Comparison of ENCODE assay signal across 12 cellular contexts in genomic region chr19:35138305-35138799, GRCh38. TPM values are rescaled to one million over a fixed set of nuclear protein-coding genes. Genes with fewer than 3 reads are reported as not detected.
A peak's percentile ranks its signal among the peaks of the same experiment; 100 is the strongest.
DNase-seq lines count a peak whose midpoint lies in the region; ATAC-seq and TF ChIP-seq lines count a peak whose summit lies in the region.
"Had no signal": no experiment of that assay in that cellular context is flagged by ENCODE, and none has a peak within 500 bp of the region (broad histone marks: within the 10 kb centered on the region; RNA-seq: fewer than 3 reads in every experiment).

No MANE protein-coding gene starts in this region.

- no peak for DNase-seq in dorsolateral prefrontal cortex
- DNase-seq in lower lobe of right lung = no peak
- DNase-seq in thoracic aorta (ENCODE audit: low spot score) = no peak
- no peak for DNase-seq in middle frontal gyrus (ENCODE audit: extremely low spot score, low spot score)
- DNase-seq in stimulated activated CD4-positive, alpha-beta T cell treated with anti-CD3 and anti-CD28 coated beads, Interleukin-12 subunit alpha, Interleukin-12 subunit beta, amount 100 ng/mL, for 4 hours = no peak
- no peak for DNase-seq in NCI-H1930 (lab: John Stamatoyannopoulos, UW)
- DNase-seq: activated T-cell treated with anti-CD3 and anti-CD28 coated beads, Interleukin-2, amount 50 U/mL, for 4 hours; CD8-positive, alpha-beta memory T cell; NCI-H1417 treated with DMSO at 0.1 percent for 48 hours; PC-9; trophoblast cell had no signal

- H3K36me3 ChIP-seq in lower lobe of right lung (no peaks in the 10 kb centered on the region), thoracic aorta (no peaks in the 10 kb centered on the region)

- peak overlapping the region in 57 of 59 donors; percentile 24 to 99 (median 87) for H3K27ac ChIP-seq in dorsolateral prefrontal cortex
- peak overlapping the region; percentile 82 for H3K27ac ChIP-seq in lower lobe of right lung
- H3K27ac ChIP-seq in thoracic aorta = peak overlapping the region; percentile 84 to 95
- H3K27ac ChIP-seq: PC-9 had no signal

- H3K9me3 ChIP-seq in lower lobe of right lung (no peaks in the 10 kb centered on the region), thoracic aorta (no peaks in the 10 kb centered on the region)

- H3K4me3 ChIP-seq in dorsolateral prefrontal cortex (peak overlapping the region in 50 of 59 donors; percentile 24 to 73 (median 55)), lower lobe of right lung (peak overlapping the region; percentile 48), thoracic aorta (peak overlapping the region; percentile 69)
- H3K4me3 ChIP-seq: PC-9 had no signal

- intact Hi-C loops in dorsolateral prefrontal cortex (cut with DNase I) = loop anchor here in 1 of 2 donors (5.0 kb wide), 1 partner anchor 96 kb away; the partner anchor contains the start of gene HPN
- intact Hi-C loops in lower lobe of right lung (cut with DNase I) = no loop called here

- H3K27me3 ChIP-seq in dorsolateral prefrontal cortex = peaks cover 0 to 3% (median 0%) of the 10 kb centered on the region in 45 donors
- H3K27me3 ChIP-seq in lower lobe of right lung (ENCODE audit: low read depth) = peaks cover 8% of the 10 kb centered on the region
- no peaks in the 10 kb centered on the region for H3K27me3 ChIP-seq in thoracic aorta (replicated peaks; ENCODE audit: insufficient read depth)

- no peak for ATAC-seq in lower lobe of right lung
- ATAC-seq in thoracic aorta (ENCODE audit: insufficient number of reproducible peaks, low FRiP score, low read depth) = no peak
- ATAC-seq: activated T-cell treated with anti-CD3 and anti-CD28 coated beads, Interleukin-2, amount 50 U/mL, for 4 hours had no signal

- no peak for TF ChIP-seq CTCF in dorsolateral prefrontal cortex (IDR thresholded peaks at IDR 0.05 in 54 of 56, conservative IDR thresholded peaks at IDR 0.05 in 2 of 56; ENCODE audit: low read depth in 1 of 56, partially characterized antibody in 56 of 56)
- no peak for TF ChIP-seq CTCF in lower lobe of right lung (IDR thresholded peaks at IDR 0.05)
- TF ChIP-seq CTCF in thoracic aorta (IDR thresholded peaks at IDR 0.05) = no peak

- H3K4me1 ChIP-seq in lower lobe of right lung = peaks cover 34% of the 10 kb centered on the region
- peaks cover 19 to 52% of the 10 kb centered on the region in 2 donors for H3K4me1 ChIP-seq in thoracic aorta (ENCODE audit: control insufficient read depth in 1 of 2, low read depth in 2 of 2)

RNA-seq across cellular contexts. Expression of gene FXYD1, which starts 0.3 kb away (rescaled TPM):
- 100 to 1,000 TPM in 117 of 120 experiments, 10 to 100 TPM in 3; 86.4 to 482 (median 185) TPM for total RNA-seq in dorsolateral prefrontal cortex
- total RNA-seq in lower lobe of right lung = 49.7 TPM
- total RNA-seq in thoracic aorta = 10 to 100 TPM; 50.7 to 65.8 TPM
- total RNA-seq: CD8-positive, alpha-beta memory T cell; glomerular endothelial cell; PC-9 had no signal

RNA-seq across cellular contexts. Expression of gene LGI4, which starts 3.5 kb away (rescaled TPM):
- 100 to 1,000 TPM in 9 of 120 experiments, 10 to 100 TPM in 111; 44.4 to 136 (median 72.9) TPM for total RNA-seq in dorsolateral prefrontal cortex
- total RNA-seq in lower lobe of right lung = 6.3 TPM
- total RNA-seq in thoracic aorta = 10 to 100 TPM in 1 of 2 donors, 1 to 10 TPM in 1; 7.9 to 17.4 TPM
- total RNA-seq: glomerular endothelial cell had no signal

RNA-seq across cellular contexts. Expression of gene FXYD7, which starts 4.7 kb away (rescaled TPM):
- total RNA-seq in dorsolateral prefrontal cortex = 100 to 1,000 TPM in 116 of 120 experiments, 10 to 100 TPM in 4; 72.7 to 214 (median 155) TPM
- not detected for total RNA-seq in lower lobe of right lung
- total RNA-seq in thoracic aorta = not detected
- total RNA-seq: glomerular endothelial cell, PC-9 had no signal

RNA-seq across cellular contexts. Expression of gene FXYD5, which starts 16.2 kb away (rescaled TPM):
- total RNA-seq in dorsolateral prefrontal cortex (10 to 100 TPM in 101 of 120 experiments, 1 to 10 TPM in 19; 5.8 to 36.4 (median 14.0) TPM), lower lobe of right lung (152 TPM), thoracic aorta (100 to 1,000 TPM in 1 of 2 donors, 10 to 100 TPM in 1; 65.0 to 106 TPM)

RNA-seq across cellular contexts. Expression of gene FXYD3, which starts 22.7 kb away (rescaled TPM):
- total RNA-seq in dorsolateral prefrontal cortex (10 to 100 TPM in 2 of 120 experiments, 1 to 10 TPM in 110, under 1 TPM in 5, not detected in 3; 0.55 to 17.3 (median 3.3) TPM), lower lobe of right lung (135 TPM), thoracic aorta (1 to 10 TPM in 1 of 2 donors, under 1 TPM in 1; 0.68 to 6.4 TPM)
- total RNA-seq: CD8-positive, alpha-beta memory T cell; glomerular endothelial cell had no signal

Comparison
In these comparisons a context has a peak if more than half of its experiments do, and no peak if none do; other contexts are left out.
1. RNA of gene FXYD7, which starts 4.7 kb away (total RNA-seq): 72.7 to 214 TPM in dorsolateral prefrontal cortex; not detected in lower lobe of right lung (single experiment) and not detected in thoracic aorta; every median in the first group is over 10 times any median in the second.
2. Peak in every context shown above with its lines, with median percentiles within 50 percentile points of each other: H3K27ac ChIP-seq and H3K4me3 ChIP-seq.